In the genomic region with DNA sequence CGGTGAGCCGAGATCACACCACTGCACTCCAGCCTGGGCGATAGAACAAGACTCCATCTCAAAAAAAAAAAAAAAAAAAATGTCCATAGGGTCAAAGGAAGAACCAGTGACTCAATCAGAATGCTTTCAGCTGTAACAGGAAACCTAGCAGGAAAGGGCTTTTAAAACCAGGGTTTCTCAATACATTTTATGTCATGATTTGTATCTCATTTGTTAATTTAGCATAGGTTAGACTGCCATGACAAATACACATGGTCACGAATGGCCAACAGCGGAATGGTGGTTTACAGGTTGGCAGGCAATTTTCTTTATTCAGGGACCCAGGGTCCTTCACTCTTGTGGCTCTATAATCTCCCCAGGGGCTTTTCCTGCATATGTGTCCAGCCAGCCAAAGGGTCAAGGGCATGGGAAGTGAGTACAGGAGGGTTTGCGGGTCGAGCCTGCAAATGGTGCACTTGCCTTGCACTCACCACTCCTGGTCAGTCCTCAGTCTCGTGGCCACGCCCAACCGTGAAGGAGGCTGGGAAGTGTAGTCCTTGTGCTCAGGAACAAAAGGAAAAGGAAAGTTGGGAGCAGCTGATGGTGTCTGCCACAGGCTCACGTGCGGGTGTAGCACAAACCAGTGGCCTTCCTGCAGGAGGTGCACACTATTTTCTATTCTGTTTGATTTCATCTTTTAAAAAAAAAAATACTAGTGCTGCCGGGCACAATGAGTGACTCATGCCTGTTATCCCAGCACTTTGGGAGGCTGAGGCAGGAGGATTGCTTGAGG, we compare ENCODE assay signal across 10 cellular contexts. TPM values are rescaled to one million over a fixed set of nuclear protein-coding genes. Genes with fewer than 3 reads are reported as not detected.
DNase-seq lines count a peak whose midpoint lies in the region; ATAC-seq and TF ChIP-seq lines count a peak whose summit lies in the region.
"Had no signal": no experiment of that assay in that cellular context is flagged by ENCODE, and none has a peak within 500 bp of the region (broad histone marks: within the 10 kb centered on the region; RNA-seq: fewer than 3 reads in every experiment).

No MANE protein-coding gene starts in this region.

- no peaks in the 10 kb centered on the region for H3K9me3 ChIP-seq in MG63
- H3K9me3 ChIP-seq: vagina had no signal

- no peaks in the 10 kb centered on the region for H3K27me3 ChIP-seq in MG63
- H3K27me3 ChIP-seq: vagina had no signal

- TF ChIP-seq CTCF in AG09309 (IDR thresholded peaks at IDR 0.05; ENCODE audit: control insufficient read depth, insufficient read depth, low read depth, low read length, missing control alignments), result no peak

- H3K36me3 ChIP-seq in MG63, result peaks cover 88% of the 10 kb centered on the region

- no peak for ATAC-seq in HG02870 (IDR thresholded peaks at IDR 0.05; ENCODE audit: unreplicated experiment)

- H3K4me3 ChIP-seq in AG09309 (ENCODE audit: control insufficient read depth, low read depth, low read length), result no peak overlapping the region
- no peak overlapping the region for H3K4me3 ChIP-seq in MG63
- H3K4me3 ChIP-seq: vagina had no signal

- DNase-seq in AG09309 (ENCODE audit: low read depth) (peak; percentile 16), MG63 (peak; percentile 22), fibroblast of peridontal ligament (ENCODE audit: extremely low read depth) (peak; percentile 45), NAMALWA (ENCODE audit: low spot score) (no peak)
- DNase-seq in effector CD4-positive, alpha-beta T cell, result no peak
- DNase-seq: caudate nucleus, hypothalamus, NCI-H2029 had no signal

RNA-seq across cellular contexts. Expression of a gene that starts 14.8 kb away (rescaled TPM):
- total RNA-seq in MG63 (2014; rRNA removed; shearing (Covaris generic); ENCODE audit: low replicate concordance), result 18.0 and 25.3 TPM in 2 replicates

RNA-seq across cellular contexts. Expression of a gene that starts 32.0 kb away (rescaled TPM):
- not detected in 2 replicates for total RNA-seq in MG63 (2014; rRNA removed; shearing (Covaris generic); ENCODE audit: low replicate concordance)

RNA-seq across cellular contexts. Expression of a gene that starts 54.3 kb away (rescaled TPM):
- not detected in 2 replicates for total RNA-seq in MG63 (2014; rRNA removed; shearing (Covaris generic); ENCODE audit: low replicate concordance)

RNA-seq across cellular contexts. Expression of a gene that starts 55.4 kb away (rescaled TPM):
- total RNA-seq in MG63 (2014; rRNA removed; shearing (Covaris generic); ENCODE audit: low replicate concordance), result 0.56 TPM in 1 of 2 replicates, not detected in the other

Comparison
In these comparisons a context has a peak if more than half of its experiments do, and no peak if none do; other contexts are left out.
1. DNase-seq: peak in AG09309 (single experiment), MG63 (single experiment) and fibroblast of peridontal ligament (single experiment); none in effector CD4-positive, alpha-beta T cell (single experiment) and NAMALWA (single experiment).